ENCODE assay signal across 23 cellular contexts in genomic region chr3:154598166-154598565, GRCh38.
"Had no signal": no experiment of that assay in that cellular context is flagged by ENCODE, and none has a peak within 500 bp of the region (broad histone marks: within the 10 kb centered on the region; RNA-seq: fewer than 3 reads in every experiment).

No MANE protein-coding gene starts in this region.

- H3K4me1 ChIP-seq: Peyer's patch, SJCRH30 had no signal

- DNase-seq: activated CD4-positive, alpha-beta memory T cell treated with anti-CD3 and anti-CD28 coated beads, Interleukin-2, amount 10 ng/mL, durations not matched to agents 7 days and 5 days; activated CD4-positive, alpha-beta T cell treated with anti-CD3 and anti-CD28 coated beads for 36 hours; activated CD4-positive, alpha-beta T cell treated with anti-CD3 and anti-CD28 coated beads, Interleukin-2, amount 50 U/mL, for 1 hour; activated gamma-delta T cell; activated naive CD4-positive, alpha-beta T cell treated with anti-CD3 and anti-CD28 coated beads for 36 hours; activated T-cell treated with anti-CD3 and anti-CD28 coated beads for 4 hours; activated T-cell treated with anti-CD3 and anti-CD28 coated beads, Interleukin-2, amount 50 U/mL, for 48 hours; amygdala; Kasumi-1; KBM-7; NCI-H1436; NCI-H187; NCI-H2081; NCI-H2171 treated with DMSO at 0.1 percent for 48 hours; NCI-H226; NCI-H69; Peyer's patch; Right ventricle myocardium superior; SJCRH30; SK-N-SH; T-helper 1 cell had no signal

- H3K27ac ChIP-seq: Peyer's patch, RWPE1, SJCRH30, VCaP had no signal

- H3K4me3 ChIP-seq: Peyer's patch, SJCRH30 had no signal

- H3K36me3 ChIP-seq: Peyer's patch, SJCRH30 had no signal

- H3K9me3 ChIP-seq: Peyer's patch, SJCRH30, SK-N-SH had no signal

- H3K27me3 ChIP-seq: Peyer's patch, SJCRH30 had no signal
